ENCODE assay signal across 24 cellular contexts in the genomic region with DNA sequence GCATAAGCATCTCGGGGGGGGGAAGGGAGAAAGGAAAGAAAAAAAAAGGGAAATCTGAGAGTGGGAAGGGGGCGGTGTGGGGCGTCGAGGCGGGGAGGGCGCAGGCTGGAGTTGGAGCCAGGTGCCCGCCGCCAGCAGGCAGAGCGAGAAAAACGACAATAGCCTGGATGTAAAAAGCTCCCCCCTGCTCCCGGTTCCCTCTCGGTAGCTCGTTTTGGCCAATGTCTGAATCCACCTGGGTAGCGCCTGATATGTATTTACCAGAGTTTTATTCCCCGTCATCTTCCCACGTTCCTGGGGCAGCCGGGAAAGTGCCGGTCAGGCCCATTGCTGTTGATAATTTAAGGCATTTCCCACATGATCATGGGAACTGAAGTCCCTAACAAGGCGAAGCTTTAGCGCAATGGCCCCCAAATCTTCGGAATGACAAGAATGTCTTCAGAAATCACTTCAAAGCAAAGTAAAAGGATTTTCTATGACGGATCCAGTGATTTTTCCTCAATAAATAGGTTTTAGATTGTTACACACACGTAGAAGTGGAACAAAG. TPM values are rescaled to one million over a fixed set of nuclear protein-coding genes. Genes with fewer than 3 reads are reported as not detected.
A peak's percentile ranks its signal among the peaks of the same experiment; 100 is the strongest.
DNase-seq lines count a peak whose midpoint lies in the region; ATAC-seq and TF ChIP-seq lines count a peak whose summit lies in the region.
"Had no signal": no experiment of that assay in that cellular context is flagged by ENCODE, and none has a peak within 500 bp of the region (broad histone marks: within the 10 kb centered on the region; RNA-seq: fewer than 3 reads in every experiment).

No MANE protein-coding gene starts in this region.

- H3K4me3 ChIP-seq in mesendoderm (ENCODE audit: low read length) (no peak overlapping the region), Karpas-422 (ENCODE audit: low read length) (no peak overlapping the region)
- H3K4me3 ChIP-seq: esophagus squamous epithelium, right atrium auricular region had no signal

- H3K4me2 ChIP-seq in mesendoderm (ENCODE audit: low read length) (peak overlapping the region; percentile 32), Karpas-422 (ENCODE audit: low read depth, low read length, poor library complexity, severe bottlenecking) (no peak overlapping the region)

- H3K23ac ChIP-seq in mesendoderm (ENCODE audit: low read length), result no peak overlapping the region

- TF ChIP-seq CTCF in WTC11 (IDR thresholded peaks at IDR 0.05), result no peak

- no peak overlapping the region for H3K27ac ChIP-seq in mesendoderm (ENCODE audit: low read depth, low read length)
- H3K27ac ChIP-seq in caudate nucleus (ENCODE audit: low read depth, low read length), result no peak overlapping the region
- H3K27ac ChIP-seq in Karpas-422 (ENCODE audit: low read length), result no peak overlapping the region
- H3K27ac ChIP-seq: C4-2B, esophagus squamous epithelium, right atrium auricular region, WERI-Rb-1 had no signal

- H3K36me3 ChIP-seq in mesendoderm (ENCODE audit: control insufficient read depth, insufficient read depth, low read length) (no peaks in the 10 kb centered on the region), Karpas-422 (ENCODE audit: insufficient read depth, low read length) (no peaks in the 10 kb centered on the region)
- H3K36me3 ChIP-seq: esophagus squamous epithelium, right atrium auricular region, WERI-Rb-1 had no signal

- peaks cover 6% of the 10 kb centered on the region for H3K9me3 Mint-ChIP-seq in T-helper 2 cell treated with Interferon-gamma antibody and Interleukin-4, amounts not matched to agents 5 μg/mL and 100 μg/mL, for 36 hours
- no peaks in the 10 kb centered on the region for H3K9me3 Mint-ChIP-seq in WTC11

- H4K5ac ChIP-seq in mesendoderm (ENCODE audit: low read length), result no peak overlapping the region

- H3K4me1 Mint-ChIP-seq in T-helper 2 cell treated with Interferon-gamma antibody and Interleukin-4, amounts not matched to agents 5 μg/mL and 100 μg/mL, for 36 hours (ENCODE audit: low read depth), result peaks cover 20% of the 10 kb centered on the region
- peaks cover 68% of the 10 kb centered on the region for H3K4me1 Mint-ChIP-seq in WTC11

- H3K27ac Mint-ChIP-seq in T-helper 2 cell treated with Interferon-gamma antibody and Interleukin-4, amounts not matched to agents 5 μg/mL and 100 μg/mL, for 36 hours, result peak overlapping the region; percentile 10
- H3K27ac Mint-ChIP-seq in WTC11, result no peak overlapping the region

- no peaks in the 10 kb centered on the region for H4K20me1 ChIP-seq in Karpas-422 (ENCODE audit: insufficient read depth, low read depth, low read length)

- H2AFZ ChIP-seq in Karpas-422 (ENCODE audit: low read length), result no peak overlapping the region

- H3K4me3 Mint-ChIP-seq in T-helper 2 cell treated with Interferon-gamma antibody and Interleukin-4, amounts not matched to agents 5 μg/mL and 100 μg/mL, for 36 hours, result peak overlapping the region; percentile 9
- H3K4me3 Mint-ChIP-seq in WTC11, result peak overlapping the region; percentile 46

- H3K56ac ChIP-seq in mesendoderm (ENCODE audit: low read length), result no peak overlapping the region

- peaks cover 90% of the 10 kb centered on the region for H3K27me3 Mint-ChIP-seq in T-helper 2 cell treated with Interferon-gamma antibody and Interleukin-4, amounts not matched to agents 5 μg/mL and 100 μg/mL, for 36 hours (ENCODE audit: low read depth)
- H3K27me3 Mint-ChIP-seq in WTC11 (ENCODE audit: low read depth), result peaks cover 99% of the 10 kb centered on the region

- H3K27me3 ChIP-seq in mesendoderm (ENCODE audit: insufficient read depth, low read length, poor library complexity) (peaks cover 69% of the 10 kb centered on the region), Karpas-422 (ENCODE audit: low read length) (no peaks in the 10 kb centered on the region)

- CTCF ChIA-PET in WTC11 (lab: Charles Lee), result interaction anchor here (0.5 to 2.1 kb wide), 4 partner anchors 11 to 81 kb away, joined by 3 to 7 read pairs (median 4); no protein-coding TSS in a partner anchor

- H3K79me2 ChIP-seq in mesendoderm (ENCODE audit: control insufficient read depth, insufficient read depth, low read length) (no peaks in the 10 kb centered on the region), Karpas-422 (ENCODE audit: low read length) (no peaks in the 10 kb centered on the region)

- DNase-seq in T-helper 2 cell treated with Interferon-gamma antibody and Interleukin-4, amounts not matched to agents 5 μg/mL and 100 μg/mL, for 36 hours (ENCODE audit: low spot score), result no peak
- no peak for DNase-seq in T-helper 2 cell
- DNase-seq in DMS153 (lab: John Stamatoyannopoulos, UW), result peak; percentile 42
- peak; percentile 36 for DNase-seq in WTC11 (ENCODE audit: low spot score)
- DNase-seq in mesendoderm, result peak; percentile 73
- no peak for DNase-seq in caudate nucleus (lab: John Stamatoyannopoulos, UW)
- DNase-seq in NOMO-1 treated with dmso at 0.1 percent for 144 hours (lab: John Stamatoyannopoulos, UW; ENCODE audit: unreplicated experiment), result no peak
- no peak for DNase-seq in Karpas-422
- DNase-seq: activated effector memory CD4-positive, alpha-beta T cell treated with Interleukin-2 at 50 U/mL for 16 hours; anterior cingulate cortex; esophagus squamous epithelium; KBM-7; left ventricle myocardium superior; NCI-H1694 treated with DMSO at 0.1 percent for 48 hours; NCI-H510A treated with DMSO at 0.1 percent for 48 hours; nucleus accumbens; Right ventricle myocardium superior; WERI-Rb-1 had no signal

- H3K9me3 ChIP-seq in Karpas-422 (ENCODE audit: low read length), result no peaks in the 10 kb centered on the region
- H3K9me3 ChIP-seq: esophagus squamous epithelium, right atrium auricular region had no signal

- peaks cover 2% of the 10 kb centered on the region for H3K4me1 ChIP-seq in mesendoderm (ENCODE audit: control insufficient read depth, low read depth, low read length)
- H3K4me1 ChIP-seq in Karpas-422 (ENCODE audit: low read length), result no peaks in the 10 kb centered on the region

- H3K4ac ChIP-seq in mesendoderm (ENCODE audit: low read depth, low read length), result no peak overlapping the region

- H3K9me2 ChIP-seq in Karpas-422 (replicated peaks; ENCODE audit: insufficient read depth, low read length), result no peaks in the 10 kb centered on the region

- H2AK5ac ChIP-seq in mesendoderm (ENCODE audit: low read length), result no peak overlapping the region

- H3K79me1 ChIP-seq in mesendoderm (ENCODE audit: low read length), result no peaks in the 10 kb centered on the region

- no peak overlapping the region for H2BK120ac ChIP-seq in mesendoderm (ENCODE audit: low read depth, low read length)

- H3K9ac ChIP-seq in mesendoderm (ENCODE audit: low read length), result no peak overlapping the region
- no peak overlapping the region for H3K9ac ChIP-seq in Karpas-422 (ENCODE audit: low read length)

- peaks cover 6% of the 10 kb centered on the region for H3K36me3 Mint-ChIP-seq in T-helper 2 cell treated with Interferon-gamma antibody and Interleukin-4, amounts not matched to agents 5 μg/mL and 100 μg/mL, for 36 hours (ENCODE audit: low read depth)
- H3K36me3 Mint-ChIP-seq in WTC11, result no peaks in the 10 kb centered on the region

- no peak overlapping the region for H3K18ac ChIP-seq in mesendoderm (ENCODE audit: low read length)

- H2BK15ac ChIP-seq in mesendoderm (replicated peaks; ENCODE audit: low read depth), result no peak overlapping the region

- POLR2A ChIA-PET in WTC11 (lab: Charles Lee), result no interaction called here

- H4K8ac ChIP-seq in mesendoderm (ENCODE audit: low read depth, low read length), result no peak overlapping the region

- no CpG with 5 or more reads among the region's 23 CpGs for WGBS in mesendoderm (ENCODE audit: extremely low coverage, insufficient coverage, low lambda C conversion rate)

- ATAC-seq in WTC11, result no peak
- ATAC-seq: left ventricle myocardium superior had no signal

- H2BK5ac ChIP-seq in mesendoderm (ENCODE audit: low read length), result no peak overlapping the region

TF ChIP-seq in WTC11, 78 proteins besides CTCF, POLR2A, EP300 and RAD21 (continues in another document):
- TF ChIP-seq JAZF1 (CRISPR knock-in tag; IDR thresholded peaks at IDR 0.05) (no peak), TEAD1 (CRISPR knock-in tag; IDR thresholded peaks at IDR 0.05) (no peak), GTF2I (CRISPR knock-in tag; conservative IDR thresholded peaks at IDR 0.05) (no peak)
- TF ChIP-seq, protein P1, sequence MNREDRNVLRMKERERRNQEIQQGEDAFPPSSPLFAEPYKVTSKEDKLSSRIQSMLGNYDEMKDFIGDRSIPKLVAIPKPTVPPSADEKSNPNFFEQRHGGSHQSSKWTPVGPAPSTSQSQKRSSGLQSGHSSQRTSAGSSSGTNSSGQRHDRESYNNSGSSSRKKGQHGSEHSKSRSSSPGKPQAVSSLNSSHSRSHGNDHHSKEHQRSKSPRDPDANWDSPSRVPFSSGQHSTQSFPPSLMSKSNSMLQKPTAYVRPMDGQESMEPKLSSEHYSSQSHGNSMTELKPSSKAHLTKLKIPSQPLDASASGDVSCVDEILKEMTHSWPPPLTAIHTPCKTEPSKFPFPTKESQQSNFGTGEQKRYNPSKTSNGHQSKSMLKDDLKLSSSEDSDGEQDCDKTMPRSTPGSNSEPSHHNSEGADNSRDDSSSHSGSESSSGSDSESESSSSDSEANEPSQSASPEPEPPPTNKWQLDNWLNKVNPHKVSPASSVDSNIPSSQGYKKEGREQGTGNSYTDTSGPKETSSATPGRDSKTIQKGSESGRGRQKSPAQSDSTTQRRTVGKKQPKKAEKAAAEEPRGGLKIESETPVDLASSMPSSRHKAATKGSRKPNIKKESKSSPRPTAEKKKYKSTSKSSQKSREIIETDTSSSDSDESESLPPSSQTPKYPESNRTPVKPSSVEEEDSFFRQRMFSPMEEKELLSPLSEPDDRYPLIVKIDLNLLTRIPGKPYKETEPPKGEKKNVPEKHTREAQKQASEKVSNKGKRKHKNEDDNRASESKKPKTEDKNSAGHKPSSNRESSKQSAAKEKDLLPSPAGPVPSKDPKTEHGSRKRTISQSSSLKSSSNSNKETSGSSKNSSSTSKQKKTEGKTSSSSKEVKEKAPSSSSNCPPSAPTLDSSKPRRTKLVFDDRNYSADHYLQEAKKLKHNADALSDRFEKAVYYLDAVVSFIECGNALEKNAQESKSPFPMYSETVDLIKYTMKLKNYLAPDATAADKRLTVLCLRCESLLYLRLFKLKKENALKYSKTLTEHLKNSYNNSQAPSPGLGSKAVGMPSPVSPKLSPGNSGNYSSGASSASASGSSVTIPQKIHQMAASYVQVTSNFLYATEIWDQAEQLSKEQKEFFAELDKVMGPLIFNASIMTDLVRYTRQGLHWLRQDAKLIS (CRISPR knock-in tag; IDR thresholded peaks at IDR 0.05; ENCODE audit: borderline replicate concordance), result no peak

RNA-seq across cellular contexts. Expression of a gene that starts 3.0 kb away (rescaled TPM):
- not detected in 3 replicates for total RNA-seq in WTC11 (2021)
- polyA plus RNA-seq in mesendoderm (2013, experiment 1 of 2), result 0.01 TPM
- not detected for polyA plus RNA-seq in mesendoderm (2013, experiment 2 of 2)
- total RNA-seq in Karpas-422 (2014; rRNA removed; shearing (Covaris generic); ENCODE audit: low replicate concordance), result not detected in 2 replicates
- total RNA-seq: A673; esophagus squamous epithelium; left ventricle myocardium superior; mucosa of gallbladder; right atrium auricular region; Right ventricle myocardium superior; T-helper 1 cell treated with Interleukin-12 subunit alpha and Interleukin-12 subunit beta and Interleukin-4 antibody, amounts not matched to agents 30 ng/mL and 1 ng/mL, for 36 hours; temporal lobe had no signal

Comparison
In these comparisons a context has a peak if more than half of its experiments do, and no peak if none do; other contexts are left out.
1. DNase-seq: peak in DMS153 (single experiment), WTC11 (single experiment) and mesendoderm (single experiment); none in T-helper 2 cell treated with Interferon-gamma antibody and Interleukin-4, amounts not matched to agents 5 μg/mL and 100 μg/mL, for 36 hours (single experiment), T-helper 2 cell (0 of 5), caudate nucleus (0 of 61), NOMO-1 treated with dmso at 0.1 percent for 144 hours (single experiment) and Karpas-422 (single experiment).